Comparison of ENCODE assay signal across 11 cellular contexts in genomic region chr1:235483090-235483489, GRCh38.
"Had no signal": no experiment of that assay in that cellular context is flagged by ENCODE, and none has a peak within 500 bp of the region (broad histone marks: within the 10 kb centered on the region; RNA-seq: fewer than 3 reads in every experiment).

No MANE protein-coding gene starts in this region.

- H3K9me3 ChIP-seq: HAP-1 had no signal

- H3K4me1 ChIP-seq: HAP-1 had no signal

- H2AFZ ChIP-seq: GM23248, GM23338 had no signal

- H3K4me3 Mint-ChIP-seq: GM23338, H9, HFFc6 had no signal

- H3K4me2 ChIP-seq: GM23338 had no signal

- H3K27ac ChIP-seq: GM23248 had no signal

- FAIRE-seq: H1, H54 had no signal

- H3K9me3 Mint-ChIP-seq: GM23338, H9, HFFc6 had no signal

- ATAC-seq: GM23338, HCT116 had no signal

- H3K27ac Mint-ChIP-seq: GM23338, HFFc6 had no signal

- H3K4me1 Mint-ChIP-seq: GM23338, H9 had no signal

- H3K9ac ChIP-seq: GM23248 had no signal

- H3K4me3 ChIP-seq: GM23248, GM23338, HAP-1 had no signal

- DNase-seq: GM23248, GOT3, H7, H9, HCEC 1CT, HFFc6 had no signal
